In genomic region chr3:49675912-49676311, GRCh38 we compare ENCODE assay signal across 15 cellular contexts. TPM values are rescaled to one million over a fixed set of nuclear protein-coding genes. Genes with fewer than 3 reads are reported as not detected.
DNase-seq lines count a peak whose midpoint lies in the region; ATAC-seq and TF ChIP-seq lines count a peak whose summit lies in the region.
"Had no signal": no experiment of that assay in that cellular context is flagged by ENCODE, and none has a peak within 500 bp of the region (broad histone marks: within the 10 kb centered on the region; RNA-seq: fewer than 3 reads in every experiment).

No MANE protein-coding gene starts in this region.

- ATAC-seq in HG03457 (IDR thresholded peaks at IDR 0.05; ENCODE audit: unreplicated experiment), result no peak
- ATAC-seq: sciatic nerve had no signal

- peak overlapping the region; percentile 97; the same call in 1 of the 2 replicates for H3K27ac ChIP-seq in VCaP

- H3K9me3 Mint-ChIP-seq in activated naive CD4-positive, alpha-beta T cell treated with anti-CD3 and anti-CD28 coated beads, Interleukin-2, amount 50 U/mL, for 24 hours, result no peaks in the 10 kb centered on the region
- no peaks in the 10 kb centered on the region for H3K9me3 Mint-ChIP-seq in nephron

- no peak overlapping the region for H3K27ac Mint-ChIP-seq in activated naive CD4-positive, alpha-beta T cell treated with anti-CD3 and anti-CD28 coated beads, Interleukin-2, amount 50 U/mL, for 24 hours
- H3K27ac Mint-ChIP-seq in nephron, result no peak overlapping the region

- H3K4me1 Mint-ChIP-seq in activated naive CD4-positive, alpha-beta T cell treated with anti-CD3 and anti-CD28 coated beads, Interleukin-2, amount 50 U/mL, for 24 hours, result peaks cover 38% of the 10 kb centered on the region
- H3K4me1 Mint-ChIP-seq in nephron, result peaks cover 12% of the 10 kb centered on the region

- no peak for DNase-seq in activated naive CD4-positive, alpha-beta T cell treated with anti-CD3 and anti-CD28 coated beads, Interleukin-2, amount 50 U/mL, for 16 hours
- DNase-seq in mesenteric fat pad (ENCODE audit: low spot score), result no peak
- DNase-seq: activated gamma-delta T cell; DMS 273 treated with DMSO at 0.1 percent for 48 hours; kidney glomerular epithelial cell; midbrain; NCI-H2081; NCI-H526; occipital lobe; stimulated activated CD4-positive, alpha-beta T cell treated with anti-CD3 and anti-CD28 coated beads, Interleukin-1b, Interleukin-23, amount 100 ng/mL, for 48 hours had no signal

- peak overlapping the region; percentile 23 for H3K4me3 Mint-ChIP-seq in activated naive CD4-positive, alpha-beta T cell treated with anti-CD3 and anti-CD28 coated beads, Interleukin-2, amount 50 U/mL, for 24 hours
- H3K4me3 Mint-ChIP-seq in nephron, result peak overlapping the region; percentile 40 to 97 (median 94)

- no peaks in the 10 kb centered on the region for H3K27me3 Mint-ChIP-seq in activated naive CD4-positive, alpha-beta T cell treated with anti-CD3 and anti-CD28 coated beads, Interleukin-2, amount 50 U/mL, for 24 hours
- H3K27me3 Mint-ChIP-seq in nephron (ENCODE audit: low read depth), result peaks cover 6% of the 10 kb centered on the region

- peaks cover 10% of the 10 kb centered on the region for H3K36me3 Mint-ChIP-seq in activated naive CD4-positive, alpha-beta T cell treated with anti-CD3 and anti-CD28 coated beads, Interleukin-2, amount 50 U/mL, for 24 hours
- peaks cover 20% of the 10 kb centered on the region for H3K36me3 Mint-ChIP-seq in nephron (ENCODE audit: low read depth)

- TF ChIP-seq CTCF in VCaP (conservative IDR thresholded peaks at IDR 0.05) (no peak), nephron (IDR thresholded peaks at IDR 0.05; ENCODE audit: unreplicated experiment in 3 of 3) (no peak)

RNA-seq across cellular contexts. Expression of gene APEH, which starts 1.8 kb away (rescaled TPM):
- total RNA-seq in mesenteric fat pad, result 51.1 TPM

RNA-seq across cellular contexts. Expression of gene MST1, which starts 13.4 kb away (rescaled TPM):
- total RNA-seq in mesenteric fat pad, result 5.7 TPM

RNA-seq across cellular contexts. Expression of gene RNF123, which starts 13.4 kb away (rescaled TPM):
- 42.1 TPM for total RNA-seq in mesenteric fat pad

RNA-seq across cellular contexts. Expression of gene AMIGO3, which starts 43.6 kb away (rescaled TPM):
- not detected for total RNA-seq in mesenteric fat pad
- total RNA-seq: sciatic nerve had no signal

RNA-seq across cellular contexts. Expression of gene GMPPB, which starts 47.8 kb away (rescaled TPM):
- 45.4 TPM for total RNA-seq in mesenteric fat pad
